In the genomic region with DNA sequence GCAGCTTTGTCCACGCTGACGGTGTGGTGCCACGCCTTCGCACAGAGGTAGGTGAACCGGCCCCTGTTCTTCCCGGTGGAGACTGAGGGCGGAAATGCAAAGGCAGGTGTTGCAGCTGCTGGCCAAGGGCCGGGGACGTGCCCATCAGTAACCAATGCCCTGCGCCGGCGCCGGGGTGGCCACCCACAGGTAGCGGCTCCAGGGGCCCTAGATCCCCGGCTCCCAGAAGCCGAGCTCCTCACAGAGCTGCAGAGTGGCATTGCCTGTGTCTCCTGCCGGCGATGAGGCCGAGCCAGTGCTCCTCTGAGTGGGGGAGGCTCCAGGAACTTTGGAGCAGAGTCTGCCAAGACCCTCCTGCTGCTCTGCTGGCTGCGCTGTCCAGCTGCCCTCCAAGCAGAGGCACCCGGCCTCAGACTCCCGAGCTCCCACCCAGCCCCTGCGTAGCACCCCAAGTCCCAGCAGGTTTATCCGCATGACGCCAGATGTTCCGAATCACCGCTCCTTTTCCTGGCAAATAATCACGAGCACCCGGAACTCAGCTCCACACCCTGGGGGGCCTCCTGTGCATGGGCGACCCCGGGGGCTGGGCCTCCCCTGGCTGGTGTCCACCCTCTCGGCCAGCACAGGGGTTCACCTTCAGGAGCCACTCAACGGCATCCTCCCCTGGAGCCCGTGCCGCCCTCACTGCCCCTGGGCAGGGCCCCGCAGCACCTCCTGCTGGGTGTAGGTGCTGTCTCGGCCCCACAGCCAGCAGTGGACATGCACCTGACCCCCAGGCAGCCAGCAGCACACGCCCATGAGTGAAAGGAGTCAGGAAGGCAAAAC, we compare ENCODE assay signal across 19 cellular contexts. TPM values are rescaled to one million over a fixed set of nuclear protein-coding genes. Genes with fewer than 3 reads are reported as not detected.
A peak's percentile ranks its signal among the peaks of the same experiment; 100 is the strongest.
DNase-seq lines count a peak whose midpoint lies in the region; ATAC-seq, FAIRE-seq and TF ChIP-seq lines count a peak whose summit lies in the region.
"Had no signal": no experiment of that assay in that cellular context is flagged by ENCODE, and none has a peak within 500 bp of the region (broad histone marks: within the 10 kb centered on the region; RNA-seq: fewer than 3 reads in every experiment).

No MANE protein-coding gene starts in this region.

- peak; percentile 61 for DNase-seq in Right ventricle myocardium inferior (ENCODE audit: missing footprints)
- DNase-seq in heart right ventricle = no peak
- DNase-seq in COR-L47 (lab: John Stamatoyannopoulos, UW) = peak; percentile 44
- DNase-seq in RWPE2 (ENCODE audit: low spot score) = peak; percentile 48
- peak; percentile 68 for DNase-seq in spleen
- DNase-seq in D721Med (ENCODE audit: insufficient read length, low spot score) = no peak
- DNase-seq: EL, GF-D8, GOT3, Kasumi-1, NCI-H187, NCI-H69 had no signal

- H3K4me1 ChIP-seq in heart right ventricle (no peaks in the 10 kb centered on the region), RWPE2 (ENCODE audit: insufficient read depth, poor library complexity, severe bottlenecking) (no peaks in the 10 kb centered on the region), spleen (peaks cover 0 to 9% (median 1%) of the 10 kb centered on the region in 6 donors)

- H3K36me3 ChIP-seq in heart right ventricle (no peaks in the 10 kb centered on the region), RWPE2 (ENCODE audit: low read depth) (no peaks in the 10 kb centered on the region), spleen (no peaks in the 10 kb centered on the region)

- H3K9me3 ChIP-seq in heart right ventricle (no peaks in the 10 kb centered on the region), RWPE2 (ENCODE audit: severe bottlenecking) (no peaks in the 10 kb centered on the region), spleen (no peaks in the 10 kb centered on the region)

- FAIRE-seq in D721Med (lab: Jason Lieb, UNC) = no peak

- H3K4me3 ChIP-seq in heart right ventricle (no peak overlapping the region), RWPE2 (ENCODE audit: severe bottlenecking) (no peak overlapping the region), spleen (no peak overlapping the region)

- 84 to 88% methylated on average over 38 of the region's 38 CpGs for WGBS in heart right ventricle, 2 donors
- 83 to 92% (median 89%) methylated on average over 13 to 38 of the region's 38 CpGs for WGBS in spleen, 5 donors

- H3K27me3 ChIP-seq in heart right ventricle = peaks cover 0 to 15% (median 0%) of the 10 kb centered on the region in 7 donors
- no peaks in the 10 kb centered on the region for H3K27me3 ChIP-seq in RWPE2 (ENCODE audit: insufficient read depth, poor library complexity, severe bottlenecking)
- peaks cover 0 to 91% (median 20%) of the 10 kb centered on the region in 7 donors for H3K27me3 ChIP-seq in spleen (replicated peaks in 1 of 7)

- no peak overlapping the region for H3K27ac ChIP-seq in heart right ventricle
- H3K27ac ChIP-seq in RWPE2 (ENCODE audit: poor library complexity, severe bottlenecking) = no peak overlapping the region
- H3K27ac ChIP-seq in spleen = no peak overlapping the region

- TF ChIP-seq CTCF in heart right ventricle (IDR thresholded peaks at IDR 0.05) (no peak), RWPE2 (IDR thresholded peaks at IDR 0.05; ENCODE audit: poor library complexity, severe bottlenecking) (no peak), spleen (IDR thresholded peaks at IDR 0.05 in 8 of 11, conservative IDR thresholded peaks at IDR 0.05 in 3 of 11) (no peak), D721Med (IDR thresholded peaks at IDR 0.05; ENCODE audit: insufficient read depth, missing control alignments) (no peak)

- ATAC-seq in Right ventricle myocardium inferior (no peak), heart right ventricle (no peak), RWPE2 (ENCODE audit: low read depth) (no peak), HG03045 (IDR thresholded peaks at IDR 0.05; ENCODE audit: unreplicated experiment) (no peak)
- ATAC-seq: HCT116, Panc1 had no signal

- intact Hi-C loops in Right ventricle myocardium inferior (cut with DNase I) (no loop called here), heart right ventricle (cut with DNase I) (no loop called here), spleen (cut with DNase I; ENCODE audit: low total_unique reads) (no loop called here)

- TF ChIP-seq POLR2A in spleen (IDR thresholded peaks at IDR 0.05) = no peak

RNA-seq across cellular contexts. Expression of a gene that starts 22.1 kb away (rescaled TPM):
- total RNA-seq in Right ventricle myocardium inferior (0.57 TPM), heart right ventricle (1 to 10 TPM in 7 of 10 donors, under 1 TPM in 3; 0.61 to 1.9 (median 1.2) TPM), spleen (1 to 10 TPM in 1 of 7 donors, under 1 TPM in 5, not detected in 1; 0.09 to 1.1 (median 0.45) TPM)
- polyA plus RNA-seq in heart right ventricle (under 1 TPM; 0.36 to 0.88 TPM), spleen (under 1 TPM in 2 of 3 donors, not detected in 1; 0.03 to 0.08 TPM)
- total RNA-seq: CD4-positive, alpha-beta T cell; SK-MEL-5; T-helper 1 cell treated with Interleukin-12 subunit alpha and Interleukin-12 subunit beta and Interleukin-4 antibody, amounts not matched to agents 30 ng/mL and 1 ng/mL, for 36 hours had no signal
- polyA plus RNA-seq: IgD-negative memory B cell had no signal

Comparison
In these comparisons a context has a peak if more than half of its experiments do, and no peak if none do; other contexts are left out.
1. DNase-seq: peak in Right ventricle myocardium inferior (single experiment), COR-L47 (single experiment), RWPE2 (single experiment) and spleen (single experiment); none in heart right ventricle (0 of 2) and D721Med (single experiment).